In the genomic region with DNA sequence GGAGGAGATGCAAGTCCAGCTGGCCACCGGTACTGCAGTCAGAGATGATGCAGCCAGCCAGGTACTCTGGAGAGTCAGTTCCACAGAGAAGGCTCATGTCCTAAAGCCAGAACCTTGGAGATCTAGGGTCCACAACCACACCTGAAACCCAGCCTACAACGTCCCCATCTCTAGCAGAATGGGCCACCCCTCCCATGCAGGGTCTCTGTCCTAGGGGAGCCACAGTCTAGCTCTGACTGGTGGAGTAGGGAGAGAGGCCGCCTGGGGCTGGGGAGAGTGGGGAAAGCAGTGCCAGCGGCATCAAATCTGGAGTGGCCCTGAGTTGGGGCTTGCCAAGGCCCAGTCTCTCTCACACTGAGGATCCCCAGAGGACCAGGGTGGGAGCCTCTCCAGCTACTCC, we compare ENCODE assay signal across 28 cellular contexts. TPM values are rescaled to one million over a fixed set of nuclear protein-coding genes. Genes with fewer than 3 reads are reported as not detected.
"Had no signal": no experiment of that assay in that cellular context is flagged by ENCODE, and none has a peak within 500 bp of the region (broad histone marks: within the 10 kb centered on the region; RNA-seq: fewer than 3 reads in every experiment).

No MANE protein-coding gene starts in this region.

- H3K36me3 ChIP-seq: ovary, uterus had no signal

- H3K27ac Mint-ChIP-seq: activated B cell treated with CpG ODN at 0.5 μM for 24 hours; activated CD4-positive, alpha-beta T cell treated with anti-CD3 and anti-CD28 coated beads for 36 hours; activated CD8-positive, alpha-beta memory T cell treated with anti-CD3 and anti-CD28 coated beads, Interleukin-2, amount 10 ng/mL, durations not matched to agents 7 days and 5 days; activated CD8-positive, alpha-beta T cell treated with anti-CD3 and anti-CD28 coated beads, Interleukin-2, amount 10 ng/mL, durations not matched to agents 7 days and 5 days; activated naive CD4-positive, alpha-beta T cell treated with anti-CD3 and anti-CD28 coated beads for 36 hours; activated naive CD8-positive, alpha-beta T cell treated with anti-CD3 and anti-CD28 coated beads for 36 hours; immature natural killer cell; nephron progenitor cell; T-cell; T-helper 2 cell treated with Interferon-gamma antibody and Interleukin-4, amounts not matched to agents 5 μg/mL and 100 μg/mL, for 36 hours had no signal

- H3K27me3 ChIP-seq: adrenal gland, body of pancreas, neutrophil, ovary, uterus had no signal

- H3K4me1 ChIP-seq: uterus had no signal

- DNase-seq: activated B cell treated with CpG ODN at 0.5 μM for 24 hours; activated CD4-positive, alpha-beta T cell treated with anti-CD3 and anti-CD28 coated beads for 36 hours; activated CD8-positive, alpha-beta memory T cell treated with anti-CD3 and anti-CD28 coated beads, Interleukin-2, amount 10 ng/mL, durations not matched to agents 7 days and 5 days; activated CD8-positive, alpha-beta T cell treated with anti-CD3 and anti-CD28 coated beads, Interleukin-2, amount 10 ng/mL, durations not matched to agents 7 days and 5 days; activated effector memory CD4-positive, alpha-beta T cell treated with anti-CD3 and anti-CD28 coated beads, Interleukin-2, amount 50 U/mL, for 16 hours; activated naive CD4-positive, alpha-beta T cell treated with anti-CD3 and anti-CD28 coated beads for 36 hours; activated naive CD8-positive, alpha-beta T cell treated with anti-CD3 and anti-CD28 coated beads for 36 hours; cerebellar nuclear complex; cortex of kidney; foreskin fibroblast; hypothalamus; immature natural killer cell; naive B cell; nephron progenitor cell; stimulated activated naive CD4-positive, alpha-beta T cell treated with Interleukin-2 at 50 U/mL for 16 hours; T-cell; trophoblast cell had no signal

- H3K27me3 Mint-ChIP-seq: activated B cell treated with CpG ODN at 0.5 μM for 24 hours; activated CD4-positive, alpha-beta T cell treated with anti-CD3 and anti-CD28 coated beads for 36 hours; activated CD8-positive, alpha-beta memory T cell treated with anti-CD3 and anti-CD28 coated beads, Interleukin-2, amount 10 ng/mL, durations not matched to agents 7 days and 5 days; activated naive CD8-positive, alpha-beta T cell treated with anti-CD3 and anti-CD28 coated beads for 36 hours; naive B cell; T-cell had no signal

- H3K4me3 ChIP-seq: adrenal gland, body of pancreas, ovary, psoas muscle, uterus had no signal

- H3K4me3 Mint-ChIP-seq: activated B cell treated with CpG ODN at 0.5 μM for 24 hours; activated CD4-positive, alpha-beta T cell treated with anti-CD3 and anti-CD28 coated beads for 36 hours; activated CD8-positive, alpha-beta memory T cell treated with anti-CD3 and anti-CD28 coated beads, Interleukin-2, amount 10 ng/mL, durations not matched to agents 7 days and 5 days; activated CD8-positive, alpha-beta T cell treated with anti-CD3 and anti-CD28 coated beads, Interleukin-2, amount 10 ng/mL, durations not matched to agents 7 days and 5 days; activated naive CD4-positive, alpha-beta T cell treated with anti-CD3 and anti-CD28 coated beads for 36 hours; activated naive CD8-positive, alpha-beta T cell treated with anti-CD3 and anti-CD28 coated beads for 36 hours; immature natural killer cell; nephron progenitor cell; T-cell; T-helper 2 cell treated with Interferon-gamma antibody and Interleukin-4, amounts not matched to agents 5 μg/mL and 100 μg/mL, for 36 hours had no signal

- H3K27ac ChIP-seq: adrenal gland, body of pancreas, neutrophil, ovary, psoas muscle, uterus had no signal

- H3K9me3 ChIP-seq: body of pancreas, neutrophil, ovary, psoas muscle, uterus had no signal

- ATAC-seq: activated CD4-positive, alpha-beta T cell treated with anti-CD3 and anti-CD28 coated beads for 36 hours; activated CD8-positive, alpha-beta memory T cell treated with anti-CD3 and anti-CD28 coated beads, Interleukin-2, amount 10 ng/mL, durations not matched to agents 7 days and 5 days; activated CD8-positive, alpha-beta T cell treated with anti-CD3 and anti-CD28 coated beads, Interleukin-2, amount 10 ng/mL, durations not matched to agents 7 days and 5 days; body of pancreas; esophagus mucosa; left lobe of liver; psoas muscle; T-cell had no signal

- H3K9me3 Mint-ChIP-seq: activated B cell treated with CpG ODN at 0.5 μM for 24 hours; activated naive CD4-positive, alpha-beta T cell treated with anti-CD3 and anti-CD28 coated beads for 36 hours had no signal

- H3K4me1 Mint-ChIP-seq: nephron progenitor cell had no signal

RNA-seq across cellular contexts. Expression of a gene that starts 43.5 kb away (rescaled TPM):
- total RNA-seq: activated B cell treated with CpG ODN at 0.5 μM for 24 hours; activated CD4-positive, alpha-beta T cell treated with anti-CD3 and anti-CD28 coated beads for 36 hours; activated CD8-positive, alpha-beta memory T cell treated with anti-CD3 and anti-CD28 coated beads, Interleukin-2, amount 10 ng/mL, durations not matched to agents 7 days and 5 days; activated CD8-positive, alpha-beta T cell treated with anti-CD3 and anti-CD28 coated beads, Interleukin-2, amount 10 ng/mL, durations not matched to agents 7 days and 5 days; activated naive CD4-positive, alpha-beta T cell treated with anti-CD3 and anti-CD28 coated beads for 36 hours; activated naive CD8-positive, alpha-beta T cell treated with anti-CD3 and anti-CD28 coated beads for 36 hours had no signal
- polyA plus RNA-seq: immature natural killer cell had no signal

RNA-seq across cellular contexts. Expression of a gene that starts 57.8 kb away (rescaled TPM):
- total RNA-seq: activated B cell treated with CpG ODN at 0.5 μM for 24 hours; activated CD4-positive, alpha-beta T cell treated with anti-CD3 and anti-CD28 coated beads for 36 hours; activated CD8-positive, alpha-beta memory T cell treated with anti-CD3 and anti-CD28 coated beads, Interleukin-2, amount 10 ng/mL, durations not matched to agents 7 days and 5 days; activated CD8-positive, alpha-beta T cell treated with anti-CD3 and anti-CD28 coated beads, Interleukin-2, amount 10 ng/mL, durations not matched to agents 7 days and 5 days; activated naive CD4-positive, alpha-beta T cell treated with anti-CD3 and anti-CD28 coated beads for 36 hours; activated naive CD8-positive, alpha-beta T cell treated with anti-CD3 and anti-CD28 coated beads for 36 hours; endothelial cell of umbilical vein; lung microvascular endothelial cell; T-cell had no signal
- polyA plus RNA-seq: endothelial cell of umbilical vein, immature natural killer cell had no signal
